In genomic region chr11:77611921-77612320, GRCh38 we compare ENCODE assay signal across 2 cellular contexts.
TF ChIP-seq lines count a peak whose summit lies in the region.

No MANE protein-coding gene starts in this region.

TF ChIP-seq in HepG2, 621 proteins besides CTCF, POLR2A, EP300 and RAD21:
- no peak for TF ChIP-seq EED (CRISPR knock-in tag; IDR thresholded peaks at IDR 0.05)
- no peak for TF ChIP-seq ZNF629 (CRISPR knock-in tag; conservative IDR thresholded peaks at IDR 0.05)
- no peak for TF ChIP-seq KLF9 (CRISPR knock-in tag; IDR thresholded peaks at IDR 0.05; ENCODE audit: low read depth)
- TF ChIP-seq ZNF446 (CRISPR knock-in tag; IDR thresholded peaks at IDR 0.05), result no peak
- no peak for TF ChIP-seq CREB3 (CRISPR knock-in tag; IDR thresholded peaks at IDR 0.05)
- no peak for TF ChIP-seq ATF7 (IDR thresholded peaks at IDR 0.05)
- TF ChIP-seq ATF7 (CRISPR knock-in tag; IDR thresholded peaks at IDR 0.05), result no peak
- TF ChIP-seq, protein P1, sequence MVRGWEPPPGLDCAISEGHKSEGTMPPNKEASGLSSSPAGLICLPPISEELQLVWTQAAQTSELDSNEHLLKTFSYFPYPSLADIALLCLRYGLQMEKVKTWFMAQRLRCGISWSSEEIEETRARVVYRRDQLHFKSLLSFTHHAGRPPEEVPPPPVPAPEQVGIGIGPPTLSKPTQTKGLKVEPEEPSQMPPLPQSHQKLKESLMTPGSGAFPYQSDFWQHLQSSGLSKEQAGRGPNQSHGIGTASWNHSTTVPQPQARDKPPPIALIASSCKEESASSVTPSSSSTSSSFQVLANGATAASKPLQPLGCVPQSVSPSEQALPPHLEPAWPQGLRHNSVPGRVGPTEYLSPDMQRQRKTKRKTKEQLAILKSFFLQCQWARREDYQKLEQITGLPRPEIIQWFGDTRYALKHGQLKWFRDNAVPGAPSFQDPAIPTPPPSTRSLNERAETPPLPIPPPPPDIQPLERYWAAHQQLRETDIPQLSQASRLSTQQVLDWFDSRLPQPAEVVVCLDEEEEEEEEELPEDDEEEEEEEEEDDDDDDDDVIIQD (CRISPR knock-in tag; IDR thresholded peaks at IDR 0.05; ENCODE audit: low read depth), result no peak
- no peak for TF ChIP-seq ZBTB39 (CRISPR knock-in tag; IDR thresholded peaks at IDR 0.05)
- TF ChIP-seq RFX3 (CRISPR knock-in tag; IDR thresholded peaks at IDR 0.05), result no peak
- TF ChIP-seq PCBP2 (optimal IDR thresholded peaks at IDR 0.05; ENCODE audit: low read depth, low read length, poor library complexity, severe bottlenecking), result no peak

TF ChIP-seq in K562, 482 proteins besides CTCF, POLR2A, EP300 and RAD21 (continues in another document):
- TF ChIP-seq, protein P2, sequence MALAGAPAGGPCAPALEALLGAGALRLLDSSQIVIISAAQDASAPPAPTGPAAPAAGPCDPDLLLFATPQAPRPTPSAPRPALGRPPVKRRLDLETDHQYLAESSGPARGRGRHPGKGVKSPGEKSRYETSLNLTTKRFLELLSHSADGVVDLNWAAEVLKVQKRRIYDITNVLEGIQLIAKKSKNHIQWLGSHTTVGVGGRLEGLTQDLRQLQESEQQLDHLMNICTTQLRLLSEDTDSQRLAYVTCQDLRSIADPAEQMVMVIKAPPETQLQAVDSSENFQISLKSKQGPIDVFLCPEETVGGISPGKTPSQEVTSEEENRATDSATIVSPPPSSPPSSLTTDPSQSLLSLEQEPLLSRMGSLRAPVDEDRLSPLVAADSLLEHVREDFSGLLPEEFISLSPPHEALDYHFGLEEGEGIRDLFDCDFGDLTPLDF (CRISPR knock-in tag; IDR thresholded peaks at IDR 0.05), result no peak
- TF ChIP-seq HMG20B (CRISPR knock-in tag; IDR thresholded peaks at IDR 0.05) (no peak), SP1 (CRISPR knock-in tag; IDR thresholded peaks at IDR 0.05) (no peak), STAG1 (CRISPR knock-in tag; IDR thresholded peaks at IDR 0.05; ENCODE audit: borderline replicate concordance) (no peak), TCF3 (CRISPR knock-in tag; IDR thresholded peaks at IDR 0.05) (no peak), MBD1 (CRISPR knock-in tag; IDR thresholded peaks at IDR 0.05) (no peak), GATA2 (CRISPR knock-in tag; IDR thresholded peaks at IDR 0.05) (no peak), NRF1 (conservative IDR thresholded peaks at IDR 0.05 in 1 of 2, IDR thresholded peaks at IDR 0.05 in 1 of 2) (no peak), ZNF318 (IDR thresholded peaks at IDR 0.05; ENCODE audit: borderline replicate concordance in 1 of 2, low read depth in 1 of 2) (no peak), ZNF780A (CRISPR knock-in tag; IDR thresholded peaks at IDR 0.05) (no peak), SAFB2 (IDR thresholded peaks at IDR 0.05; ENCODE audit: borderline replicate concordance, low read depth, low read length, severe bottlenecking) (no peak), ARNT (IDR thresholded peaks at IDR 0.05) (no peak), KDM5B (IDR thresholded peaks at IDR 0.05; ENCODE audit: insufficient replicate concordance, low read depth, low read length) (no peak), ELF4 (CRISPR knock-in tag; IDR thresholded peaks at IDR 0.05) (peak; percentile 65; the same call in 1 of the 2 replicates), CBFA2T3 (IDR thresholded peaks at IDR 0.05) (peak; percentile 66), PHB2 (IDR thresholded peaks at IDR 0.05; ENCODE audit: low read depth) (no peak), RB1 (IDR thresholded peaks at IDR 0.05; ENCODE audit: low read depth) (no peak), ZNF23 (CRISPR knock-in tag; IDR thresholded peaks at IDR 0.05) (no peak), DACH1 (IDR thresholded peaks at IDR 0.05; ENCODE audit: partially characterized antibody) (no peak), ZNF232 (CRISPR knock-in tag; IDR thresholded peaks at IDR 0.05) (no peak), HMG20A (CRISPR knock-in tag; conservative IDR thresholded peaks at IDR 0.05) (no peak), GTF2F1 (IDR thresholded peaks at IDR 0.05; ENCODE audit: low read depth, low read length) (no peak), FOXP1 (CRISPR knock-in tag; IDR thresholded peaks at IDR 0.05) (no peak), KDM4B (IDR thresholded peaks at IDR 0.05; ENCODE audit: borderline replicate concordance in 2 of 2, low read depth in 1 of 2) (no peak), SRSF3 (IDR thresholded peaks at IDR 0.05; ENCODE audit: insufficient read depth, low read length) (no peak), CXXC5 (CRISPR knock-in tag; IDR thresholded peaks at IDR 0.05) (no peak), ZNF766 (CRISPR knock-in tag; conservative IDR thresholded peaks at IDR 0.05) (no peak), RBM22 (IDR thresholded peaks at IDR 0.05; ENCODE audit: low read depth, low read length, poor library complexity, severe bottlenecking) (no peak), TFE3 (CRISPR knock-in tag; IDR thresholded peaks at IDR 0.05) (no peak), CTBP1 (IDR thresholded peaks at IDR 0.05; ENCODE audit: borderline replicate concordance) (no peak), MAFG (tag; conservative IDR thresholded peaks at IDR 0.05) (peak; percentile 25; the same call in 1 of the 2 replicates), CBX5 (IDR thresholded peaks at IDR 0.05; ENCODE audit: borderline replicate concordance, low read depth) (no peak), ZNF384 (IDR thresholded peaks at IDR 0.05; ENCODE audit: low read depth, low read length) (no peak), CLOCK (CRISPR knock-in tag; IDR thresholded peaks at IDR 0.05; ENCODE audit: borderline replicate concordance) (no peak), THRB (CRISPR knock-in tag; conservative IDR thresholded peaks at IDR 0.05) (no peak), PCBP1 (IDR thresholded peaks at IDR 0.05; ENCODE audit: low read depth, low read length, poor library complexity, severe bottlenecking) (no peak), CEBPG (CRISPR knock-in tag; IDR thresholded peaks at IDR 0.05) (no peak), CEBPG (tag; conservative IDR thresholded peaks at IDR 0.05 in 1 of 2, IDR thresholded peaks at IDR 0.05 in 1 of 2) (no peak), ZNF696 (CRISPR knock-in tag; conservative IDR thresholded peaks at IDR 0.05) (no peak), CEBPB (tag; IDR thresholded peaks at IDR 0.05) (0 out of 2 replicates have a peak, but pooled peaks have one; percentile 39), ZBTB1 (CRISPR knock-in tag; IDR thresholded peaks at IDR 0.05; ENCODE audit: borderline replicate concordance, low read depth) (no peak), ETV5 (CRISPR knock-in tag; IDR thresholded peaks at IDR 0.05; ENCODE audit: low read depth) (no peak), FOSL1 (tag; conservative IDR thresholded peaks at IDR 0.05) (0 out of 2 replicates have a peak, but pooled peaks have one; percentile 20), OTX1 (CRISPR knock-in tag; IDR thresholded peaks at IDR 0.05) (0 out of 2 replicates have a peak, but pooled peaks have one; percentile 18)
- TF ChIP-seq, protein P3, sequence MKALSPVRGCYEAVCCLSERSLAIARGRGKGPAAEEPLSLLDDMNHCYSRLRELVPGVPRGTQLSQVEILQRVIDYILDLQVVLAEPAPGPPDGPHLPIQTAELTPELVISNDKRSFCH (CRISPR knock-in tag; IDR thresholded peaks at IDR 0.05), result no peak
- TF ChIP-seq, protein P3 (tag; IDR thresholded peaks at IDR 0.05), result no peak
